19 cellular contexts compared by ENCODE assay signal in genomic region chr5:73066466-73066865, GRCh38. TPM values are rescaled to one million over a fixed set of nuclear protein-coding genes. Genes with fewer than 3 reads are reported as not detected.
DNase-seq lines count a peak whose midpoint lies in the region; ATAC-seq, FAIRE-seq and TF ChIP-seq lines count a peak whose summit lies in the region.
"Had no signal": no experiment of that assay in that cellular context is flagged by ENCODE, and none has a peak within 500 bp of the region (broad histone marks: within the 10 kb centered on the region; RNA-seq: fewer than 3 reads in every experiment).

No MANE protein-coding gene starts in this region.

- 50% methylated on average over 2 of the region's 2 CpGs for WGBS in mammary epithelial cell (ENCODE audit: low coverage, missing lambda C conversion rate)

- H3K27ac Mint-ChIP-seq in activated T-helper 1 cell treated with anti-CD3 and anti-CD28 coated beads, Interleukin-12 subunit alpha, Interleukin-12 subunit beta, Interleukin-2, Interleukin-4 antibody, amounts not matched to agents 30 ng/mL and 10 ng/mL and 1 ng/mL, durations not matched to agents 14 hours and 24 hours and 36 hours: no peak overlapping the region
- H3K27ac Mint-ChIP-seq: activated T-cell treated with anti-CD3 and anti-CD28 coated beads, Interleukin-2, amount 50 U/mL, for 24 hours; dendritic cell treated with granulocyte-macrophage colony-stimulating factor and Interleukin-4, amounts not matched to agents 40 ng/mL and 50 ng/mL, for 4 days; GM23338; nephron progenitor cell had no signal

- no peak overlapping the region for H2AFZ ChIP-seq in mammary epithelial cell (ENCODE audit: low read depth, low read length)
- H2AFZ ChIP-seq: GM23338 had no signal

- H3K9me3 ChIP-seq in mammary epithelial cell (replicated peaks; ENCODE audit: insufficient read depth, low read length) (no peaks in the 10 kb centered on the region), breast epithelium (no peaks in the 10 kb centered on the region)
- H3K9me3 ChIP-seq: adrenal gland, right atrium auricular region, thoracic aorta had no signal

- peak; percentile 28; the same call in 2 of the 3 replicates for ATAC-seq in SK-N-SH treated with all-trans-retinoic acid at 6 μM for 48 hours
- ATAC-seq: esophagus mucosa, GM23338 had no signal

- H3K27ac ChIP-seq in mammary epithelial cell (ENCODE audit: insufficient read depth, low read depth, low read length) (no peak overlapping the region), breast epithelium (no peak overlapping the region)
- H3K27ac ChIP-seq: adrenal gland, right atrium auricular region, thoracic aorta had no signal

- no peaks in the 10 kb centered on the region for H3K9me3 Mint-ChIP-seq in activated T-helper 1 cell treated with anti-CD3 and anti-CD28 coated beads, Interleukin-12 subunit alpha, Interleukin-12 subunit beta, Interleukin-2, Interleukin-4 antibody, amounts not matched to agents 30 ng/mL and 10 ng/mL and 1 ng/mL, durations not matched to agents 14 hours and 24 hours and 36 hours
- H3K9me3 Mint-ChIP-seq: activated T-cell treated with anti-CD3 and anti-CD28 coated beads, Interleukin-2, amount 50 U/mL, for 24 hours; dendritic cell treated with granulocyte-macrophage colony-stimulating factor and Interleukin-4, amounts not matched to agents 40 ng/mL and 50 ng/mL, for 4 days had no signal

- H3K79me2 ChIP-seq in mammary epithelial cell (ENCODE audit: insufficient read depth, low read length): no peaks in the 10 kb centered on the region

- dilution Hi-C loops in mammary epithelial cell (cut with HindIII; ENCODE audit: low sequenced_read_pairs): loop anchor here (10.0 kb wide), 1 partner anchor 62 kb away; no protein-coding TSS in a partner anchor

- H3K36me3 Mint-ChIP-seq in activated T-helper 1 cell treated with anti-CD3 and anti-CD28 coated beads, Interleukin-12 subunit alpha, Interleukin-12 subunit beta, Interleukin-2, Interleukin-4 antibody, amounts not matched to agents 30 ng/mL and 10 ng/mL and 1 ng/mL, durations not matched to agents 14 hours and 24 hours and 36 hours (ENCODE audit: low read depth): no peaks in the 10 kb centered on the region

- DNase-seq in mammary epithelial cell (peak; percentile 78), breast epithelium (ENCODE audit: low spot score in 2 of 2) (no peak), fibroblast of the aortic adventitia (ENCODE audit: low read depth) (peak; percentile 32), urothelium cell line (ENCODE audit: low spot score) (peak; percentile 70), NOMO-1 (lab: John Stamatoyannopoulos, UW; ENCODE audit: unreplicated experiment in 2 of 2) (no peak), NCI-H1436 (lab: John Stamatoyannopoulos, UW) (no peak)
- no peak for DNase-seq in activated T-helper 1 cell treated with anti-CD3 and anti-CD28 coated beads, Interleukin-12 subunit alpha, Interleukin-12 subunit beta, Interleukin-2, Interleukin-4 antibody, amounts not matched to agents 30 ng/mL and 10 ng/mL and 1 ng/mL, durations not matched to agents 14 hours and 24 hours and 36 hours (ENCODE audit: low spot score)
- DNase-seq: activated T-cell treated with anti-CD3 and anti-CD28 coated beads, Interleukin-2, amount 50 U/mL, for 24 hours; adrenal gland; MM.1S; NCI-H2081; NCI-H82; nephron progenitor cell had no signal

- intact Hi-C loops in mammary epithelial cell (cut with micrococcal nuclease) (loop anchor here (2.0 kb wide), 1 partner anchor 112 kb away; no protein-coding TSS in a partner anchor), breast epithelium (cut with DNase I; ENCODE audit: low total_unique reads) (no loop called here)
- intact Hi-C loops in activated T-helper 1 cell treated with anti-CD3 and anti-CD28 coated beads, Interleukin-12 subunit alpha, Interleukin-12 subunit beta, Interleukin-2, Interleukin-4 antibody, amounts not matched to agents 30 ng/mL and 10 ng/mL and 1 ng/mL, durations not matched to agents 14 hours and 24 hours and 36 hours (cut with micrococcal nuclease): no loop called here

- H3K4me3 ChIP-seq in mammary epithelial cell (replicated peaks in 1 of 3; ENCODE audit: insufficient read depth in 1 of 3, low read depth in 2 of 3, low read length in 3 of 3): no peak overlapping the region
- no peak overlapping the region for H3K4me3 ChIP-seq in breast epithelium
- H3K4me3 ChIP-seq in fibroblast of the aortic adventitia (ENCODE audit: low read depth, low read length): no peak overlapping the region
- H3K4me3 ChIP-seq: adrenal gland, GM23338, right atrium auricular region, thoracic aorta had no signal

- H3K9ac ChIP-seq in mammary epithelial cell (ENCODE audit: insufficient read depth, low read length): no peak overlapping the region

- H3K36me3 ChIP-seq in mammary epithelial cell (ENCODE audit: insufficient read depth, low read length) (peaks cover 18% of the 10 kb centered on the region), breast epithelium (no peaks in the 10 kb centered on the region)

- peaks cover 9% of the 10 kb centered on the region for H3K27me3 Mint-ChIP-seq in activated T-helper 1 cell treated with anti-CD3 and anti-CD28 coated beads, Interleukin-12 subunit alpha, Interleukin-12 subunit beta, Interleukin-2, Interleukin-4 antibody, amounts not matched to agents 30 ng/mL and 10 ng/mL and 1 ng/mL, durations not matched to agents 14 hours and 24 hours and 36 hours (ENCODE audit: insufficient read depth)
- H3K27me3 Mint-ChIP-seq: dendritic cell treated with granulocyte-macrophage colony-stimulating factor and Interleukin-4, amounts not matched to agents 40 ng/mL and 50 ng/mL, for 4 days had no signal

- H4K20me1 ChIP-seq in mammary epithelial cell (ENCODE audit: insufficient read depth, low read length): no peaks in the 10 kb centered on the region

- CTCF ChIA-PET in mammary epithelial cell (lab: Charles Lee; ENCODE audit: low non-redundant PET): no interaction called here

- BruUV-seq in mammary epithelial cell (replicated peaks; lab: Mats Ljungman, UMichigan): no TSS peak

- in situ Hi-C loops in mammary epithelial cell (cut with MboI; ENCODE audit: low sequenced_read_pairs in 2 of 2): no loop called here

- no peaks in the 10 kb centered on the region for H3K4me1 Mint-ChIP-seq in activated T-helper 1 cell treated with anti-CD3 and anti-CD28 coated beads, Interleukin-12 subunit alpha, Interleukin-12 subunit beta, Interleukin-2, Interleukin-4 antibody, amounts not matched to agents 30 ng/mL and 10 ng/mL and 1 ng/mL, durations not matched to agents 14 hours and 24 hours and 36 hours (ENCODE audit: low read depth)
- H3K4me1 Mint-ChIP-seq: GM23338, nephron progenitor cell had no signal

- H3K4me2 ChIP-seq in mammary epithelial cell (ENCODE audit: insufficient read depth, low read depth, low read length): no peak overlapping the region
- H3K4me2 ChIP-seq: GM23338 had no signal

- TF ChIP-seq CTCF in mammary epithelial cell (conservative IDR thresholded peaks at IDR 0.05 in 1 of 2, IDR thresholded peaks at IDR 0.05 in 1 of 2; ENCODE audit: extremely low read depth in 1 of 2, insufficient read depth in 1 of 2, low read depth in 1 of 2, low read length in 2 of 2) (no peak), breast epithelium (IDR thresholded peaks at IDR 0.05) (no peak), fibroblast of the aortic adventitia (IDR thresholded peaks at IDR 0.05; ENCODE audit: insufficient read depth, low read length) (no peak)

- FAIRE-seq in urothelium cell line (lab: Jason Lieb, UNC): no peak

- H3K4me1 ChIP-seq in mammary epithelial cell (ENCODE audit: insufficient read depth, low read length): peaks cover 3% of the 10 kb centered on the region
- no peaks in the 10 kb centered on the region for H3K4me1 ChIP-seq in breast epithelium
- H3K4me1 ChIP-seq: adrenal gland, right atrium auricular region had no signal

- TF ChIP-seq POLR2A in breast epithelium (IDR thresholded peaks at IDR 0.05): no peak

- no peak overlapping the region for H3K4me3 Mint-ChIP-seq in activated T-helper 1 cell treated with anti-CD3 and anti-CD28 coated beads, Interleukin-12 subunit alpha, Interleukin-12 subunit beta, Interleukin-2, Interleukin-4 antibody, amounts not matched to agents 30 ng/mL and 10 ng/mL and 1 ng/mL, durations not matched to agents 14 hours and 24 hours and 36 hours
- H3K4me3 Mint-ChIP-seq: activated T-cell treated with anti-CD3 and anti-CD28 coated beads, Interleukin-2, amount 50 U/mL, for 24 hours; dendritic cell treated with granulocyte-macrophage colony-stimulating factor and Interleukin-4, amounts not matched to agents 40 ng/mL and 50 ng/mL, for 4 days; GM23338; nephron progenitor cell had no signal

- H3K27me3 ChIP-seq in mammary epithelial cell (ENCODE audit: insufficient read depth, low read length) (no peaks in the 10 kb centered on the region), breast epithelium (no peaks in the 10 kb centered on the region)
- H3K27me3 ChIP-seq: adrenal gland, right atrium auricular region had no signal

TF ChIP-seq in SK-N-SH treated with all-trans-retinoic acid at 6 μM for 48 hours, 23 proteins besides CTCF, POLR2A, EP300 and RAD21:
- no peak for TF ChIP-seq ZNF70 (CRISPR knock-in tag; IDR thresholded peaks at IDR 0.05)
- no peak for TF ChIP-seq ZC3H10 (CRISPR knock-in tag; IDR thresholded peaks at IDR 0.05)
- no peak for TF ChIP-seq ZNF565 (CRISPR knock-in tag; conservative IDR thresholded peaks at IDR 0.05; ENCODE audit: low read depth)
- TF ChIP-seq PPARA (CRISPR knock-in tag; IDR thresholded peaks at IDR 0.05; ENCODE audit: borderline replicate concordance): no peak
- TF ChIP-seq CSDC2 (CRISPR knock-in tag; IDR thresholded peaks at IDR 0.05): no peak
- TF ChIP-seq ARNTL (CRISPR knock-in tag; IDR thresholded peaks at IDR 0.05; ENCODE audit: borderline replicate concordance, low read depth): no peak
- TF ChIP-seq TCF4 (CRISPR knock-in tag; IDR thresholded peaks at IDR 0.05; ENCODE audit: borderline replicate concordance): no peak
- no peak for TF ChIP-seq OSR1 (CRISPR knock-in tag; IDR thresholded peaks at IDR 0.05)

RNA-seq across cellular contexts. Expression of gene TMEM171, which starts 53.9 kb away (rescaled TPM):
- 1 to 10 TPM in 1 of 2 donors, under 1 TPM in 1; 0.83 to 2.6 TPM for total RNA-seq in mammary epithelial cell
- polyA plus RNA-seq in mammary epithelial cell: 6.0 TPM
- polyA minus RNA-seq in mammary epithelial cell: 2.7 TPM
- total RNA-seq in breast epithelium: under 1 TPM in 1 of 3 donors, not detected in 2; 0.64 TPM
- total RNA-seq in fibroblast of the aortic adventitia (ENCODE audit: low replicate concordance): 0.90 and 13.1 TPM in 2 replicates
- total RNA-seq in activated T-helper 1 cell treated with anti-CD3 and anti-CD28 coated beads, Interleukin-12 subunit alpha, Interleukin-12 subunit beta, Interleukin-2, Interleukin-4 antibody, amounts not matched to agents 30 ng/mL and 10 ng/mL and 1 ng/mL, durations not matched to agents 14 hours and 24 hours and 36 hours: not detected in 2 replicates
- total RNA-seq: thoracic aorta had no signal

Comparison
In these comparisons a context has a peak if more than half of its experiments do, and no peak if none do; other contexts are left out.
1. DNase-seq: peak in mammary epithelial cell (single experiment), fibroblast of the aortic adventitia (single experiment) and urothelium cell line (single experiment); none in breast epithelium (0 of 2), activated T-helper 1 cell treated with anti-CD3 and anti-CD28 coated beads, Interleukin-12 subunit alpha, Interleukin-12 subunit beta, Interleukin-2, Interleukin-4 antibody, amounts not matched to agents 30 ng/mL and 10 ng/mL and 1 ng/mL, durations not matched to agents 14 hours and 24 hours and 36 hours (single experiment), NOMO-1 (0 of 2) and NCI-H1436 (single experiment).